Comparison of ENCODE assay signal across 8 cellular contexts in the genomic region with DNA sequence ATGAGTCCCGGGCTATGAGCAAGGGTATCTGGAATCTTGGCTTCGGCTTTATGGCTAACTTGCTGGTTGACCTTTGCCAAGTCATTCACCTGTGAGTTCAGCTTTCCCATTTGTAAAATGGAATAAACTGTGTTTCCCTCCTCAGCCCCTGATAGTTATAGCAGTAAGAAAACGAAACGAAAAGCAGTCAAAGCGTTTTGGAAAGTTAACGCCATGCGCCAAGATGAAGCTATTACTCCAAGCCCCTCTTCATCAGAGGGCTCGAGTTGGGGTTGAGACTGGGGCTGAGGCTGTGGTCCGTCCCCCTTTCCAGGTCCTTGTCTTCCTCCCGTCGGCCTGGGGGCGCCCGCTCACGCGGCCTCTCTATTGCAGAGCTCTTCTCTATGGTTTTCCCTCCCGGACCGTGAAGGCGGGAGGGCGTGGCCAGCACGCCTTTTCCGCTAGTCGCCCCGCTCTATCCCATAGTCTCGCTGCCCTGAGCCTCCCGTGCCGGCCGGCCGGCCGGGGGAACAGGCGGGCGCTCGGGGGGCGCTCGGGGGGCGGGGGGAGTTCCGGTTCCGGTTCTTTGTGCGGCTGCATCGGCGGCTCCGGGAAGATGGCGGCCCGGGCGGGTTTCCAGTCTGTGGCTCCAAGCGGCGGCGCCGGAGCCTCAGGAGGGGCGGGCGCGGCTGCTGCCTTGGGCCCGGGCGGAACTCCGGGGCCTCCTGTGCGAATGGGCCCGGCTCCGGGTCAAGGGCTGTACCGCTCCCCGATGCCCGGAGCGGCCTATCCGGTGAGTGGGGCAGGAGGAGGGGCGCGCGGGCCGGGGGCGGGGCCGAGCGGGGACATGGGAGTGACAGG. TPM values are rescaled to one million over a fixed set of nuclear protein-coding genes. Genes with fewer than 3 reads are reported as not detected.
A peak's percentile ranks its signal among the peaks of the same experiment; 100 is the strongest.
DNase-seq lines count a peak whose midpoint lies in the region; FAIRE-seq and TF ChIP-seq lines count a peak whose summit lies in the region.

TSS of gene SMARCD1 (plus strand) at position 568 of the 840 bp plus-strand sequence. CDS start at position 596, 28 bp downstream.

- no peaks in the 10 kb centered on the region for H3K9me3 ChIP-seq in NT2/D1 (ENCODE audit: insufficient read depth, low read length)

- H3K4me3 Mint-ChIP-seq in mesothelial cell of epicardium = peak within 1 kb of the TSS; percentile 83

- H3K9me3 Mint-ChIP-seq in mesothelial cell of epicardium = no peaks in the 10 kb centered on the region

- FAIRE-seq in HTR-8/SVneo (lab: Jason Lieb, UNC) = peak; percentile 55

- peak; percentile 75 for DNase-seq in COLO829 (ENCODE audit: low spot score)
- DNase-seq in GM20000 (ENCODE audit: low spot score) = peak; percentile 96
- peak; percentile 91 for DNase-seq in HTR-8/SVneo (ENCODE audit: insufficient read length, low spot score)
- peak; percentile 96 for DNase-seq in NT2/D1 (ENCODE audit: low read depth, low spot score)
- peak; percentile 66 for DNase-seq in activated CD8-positive, alpha-beta memory T cell treated with anti-CD3 and anti-CD28 coated beads, Interleukin-2, amount 50 U/mL, for 1 hour (ENCODE audit: extremely low read depth)
- peak; percentile 83 to 87 for DNase-seq in mesothelial cell of epicardium (ENCODE audit: low spot score in 2 of 2, unreplicated experiment in 2 of 2)
- peak; percentile 87 to 88 for DNase-seq in stimulated activated CD8-positive, alpha-beta memory T cell treated with anti-CD3 and anti-CD28 coated beads, Interleukin-15, amount 100 ng/mL, for 48 hours (ENCODE audit: low read depth in 2 of 2)

- peak within 1 kb of the TSS; percentile 95 for H3K27ac Mint-ChIP-seq in mesothelial cell of epicardium

- H3K27me3 Mint-ChIP-seq in mesothelial cell of epicardium (ENCODE audit: low read depth) = peaks cover 6% of the 10 kb centered on the region

- peaks cover 7% of the 10 kb centered on the region for H3K36me3 Mint-ChIP-seq in mesothelial cell of epicardium

- H3K9ac ChIP-seq in NT2/D1 (ENCODE audit: insufficient read length, low read depth) = peak within 1 kb of the TSS; percentile 85

- TF ChIP-seq CTCF in GM20000 (IDR thresholded peaks at IDR 0.05; ENCODE audit: extremely low read depth, missing control alignments) = peak; percentile 54
- TF ChIP-seq CTCF in mesothelial cell of epicardium (IDR thresholded peaks at IDR 0.05; ENCODE audit: unreplicated experiment) = no peak

- in situ Hi-C loops in endometrial microvascular endothelial cells (cut with HindIII; ENCODE audit: inconsistent ontology term, low pct_unique_long_range_greater_than_20kb, low sequenced_read_pairs) = no loop called here

- peaks cover 44% of the 10 kb centered on the region for H3K36me3 ChIP-seq in NT2/D1 (ENCODE audit: insufficient read depth, insufficient read length, low read length)

- H3K27me3 ChIP-seq in NT2/D1 (ENCODE audit: insufficient read depth, insufficient read length) = no peaks in the 10 kb centered on the region

- peaks cover 17% of the 10 kb centered on the region for H3K4me1 Mint-ChIP-seq in mesothelial cell of epicardium

- no peaks in the 10 kb centered on the region for H3K4me1 ChIP-seq in NT2/D1 (ENCODE audit: insufficient read depth, insufficient read length)

- peak within 1 kb of the TSS; percentile 90 for H3K4me3 ChIP-seq in NT2/D1 (ENCODE audit: insufficient read length, low read depth)

RNA-seq across cellular contexts. Expression of gene SMARCD1, which starts in this region (rescaled TPM):
- total RNA-seq in endometrial microvascular endothelial cells (ENCODE audit: inconsistent ontology term) = 56.8 TPM
- total RNA-seq in mesothelial cell of epicardium = 112 to 122 TPM (median 113 TPM) in 3 replicates

Comparison
In these comparisons a context has a peak if more than half of its experiments do, and no peak if none do; other contexts are left out.
1. Peak in every context shown above with its lines: DNase-seq and H3K4me3 ChIP-seq.